ENCODE assay signal across 8 cellular contexts in the genomic region with DNA sequence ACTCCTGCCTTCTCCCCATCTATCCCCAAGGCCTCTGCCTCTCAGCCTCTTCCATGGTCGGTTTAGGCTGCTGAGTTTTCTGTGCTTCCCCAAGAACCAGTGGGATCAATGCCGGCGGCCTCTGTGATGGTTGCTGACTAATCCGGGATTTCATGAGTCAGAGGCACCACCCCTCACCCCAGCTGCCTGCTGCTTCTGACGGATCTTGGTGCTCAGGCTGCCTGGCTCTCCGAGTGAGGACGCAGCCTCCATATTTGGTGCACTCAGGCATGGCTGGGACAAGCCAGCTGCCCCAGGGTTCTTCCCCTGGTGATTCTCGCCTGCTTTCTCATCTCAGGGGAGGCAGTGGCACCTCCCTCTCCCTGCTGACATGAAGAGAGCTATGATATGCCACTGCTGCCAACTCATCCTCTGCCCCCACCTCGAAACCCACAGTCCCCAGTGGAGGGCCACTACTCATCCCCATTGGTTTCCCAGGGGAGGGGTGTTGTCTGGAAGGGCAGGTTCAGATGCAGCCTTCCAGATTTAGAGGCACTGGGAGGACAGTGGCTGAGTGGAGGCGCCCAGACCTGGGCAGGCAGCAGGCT. TPM values are rescaled to one million over a fixed set of nuclear protein-coding genes. Genes with fewer than 3 reads are reported as not detected.
DNase-seq lines count a peak whose midpoint lies in the region; ATAC-seq and TF ChIP-seq lines count a peak whose summit lies in the region.

No MANE protein-coding gene starts in this region.

- no peak for ATAC-seq in activated CD4-positive, CD25-positive, alpha-beta regulatory T cell treated with anti-CD3 and anti-CD28 coated beads, Interleukin-2, amount 50 U/mL, for 24 hours
- ATAC-seq in GM19351 (IDR thresholded peaks at IDR 0.05; ENCODE audit: unreplicated experiment) = no peak

- no peak for TF ChIP-seq CTCF in coronary artery (IDR thresholded peaks at IDR 0.05)

- DNase-seq in GM04504 (ENCODE audit: low read depth) (peak; percentile 92), NCI-H82 treated with DMSO at 0.1 percent for 48 hours (lab: John Stamatoyannopoulos, UW; ENCODE audit: unreplicated experiment) (peak; percentile 75), coronary artery (ENCODE audit: low spot score) (no peak), occipital lobe (lab: John Stamatoyannopoulos, UW) (peak; percentile 80), NCI-H2227 treated with DMSO at 0.1 percent for 48 hours (lab: John Stamatoyannopoulos, UW) (no peak), NCI-H2029 treated with DMSO at 0.1 percent for 48 hours (lab: John Stamatoyannopoulos, UW) (no peak)

- H3K4me3 ChIP-seq in coronary artery = no peak overlapping the region

- H3K27ac ChIP-seq in coronary artery = peak overlapping the region; percentile 38 to 78

RNA-seq across cellular contexts. Expression of a gene that starts 3.3 kb away (rescaled TPM):
- 38.5 TPM for total RNA-seq in occipital lobe

RNA-seq across cellular contexts. Expression of a gene that starts 6.2 kb away (rescaled TPM):
- total RNA-seq in occipital lobe = 0.31 TPM

RNA-seq across cellular contexts. Expression of a gene that starts 13.2 kb away (rescaled TPM):
- total RNA-seq in occipital lobe = 1.6 TPM

RNA-seq across cellular contexts. Expression of a gene that starts 29.6 kb away (rescaled TPM):
- 0.16 TPM for total RNA-seq in occipital lobe

RNA-seq across cellular contexts. Expression of a gene that starts 31.0 kb away (rescaled TPM):
- total RNA-seq in occipital lobe = 17.6 TPM

Comparison
In these comparisons a context has a peak if more than half of its experiments do, and no peak if none do; other contexts are left out.
1. DNase-seq: peak in GM04504 (single experiment), NCI-H82 treated with DMSO at 0.1 percent for 48 hours (single experiment) and occipital lobe (single experiment); none in coronary artery (single experiment), NCI-H2227 treated with DMSO at 0.1 percent for 48 hours (single experiment) and NCI-H2029 treated with DMSO at 0.1 percent for 48 hours (single experiment).